Comparison of ENCODE assay signal across 9 cellular contexts in genomic region chr15:72797338-72797689, GRCh38.
DNase-seq lines count a peak whose midpoint lies in the region; ATAC-seq and TF ChIP-seq lines count a peak whose summit lies in the region.
"Had no signal": no experiment of that assay in that cellular context is flagged by ENCODE, and none has a peak within 500 bp of the region (broad histone marks: within the 10 kb centered on the region; RNA-seq: fewer than 3 reads in every experiment).

No MANE protein-coding gene starts in this region.

- peak overlapping the region; percentile 43; the same call in 1 of the 2 replicates for H3K9ac ChIP-seq in HUES48 (ENCODE audit: low read depth, low read length)

- peaks cover 9% of the 10 kb centered on the region for H3K4me1 ChIP-seq in ACC112 (ENCODE audit: control insufficient read depth, insufficient read depth, low read length, unreplicated experiment)
- no peaks in the 10 kb centered on the region for H3K4me1 ChIP-seq in HUES48 (ENCODE audit: control insufficient read depth, insufficient read depth, low read length)
- H3K4me1 ChIP-seq in muscle layer of duodenum (ENCODE audit: control insufficient read depth in 1 of 2, insufficient read depth in 2 of 2, low read length in 2 of 2): peaks cover 0 to 8% of the 10 kb centered on the region in 2 donors

- H3K27ac ChIP-seq in ACC112 (ENCODE audit: low read depth, low read length): no peak overlapping the region
- no peak overlapping the region for H3K27ac ChIP-seq in HUES48 (ENCODE audit: low read depth, low read length)
- peak overlapping the region in 1 of 2 donors; percentile 37 for H3K27ac ChIP-seq in coronary artery
- H3K27ac ChIP-seq in muscle layer of duodenum (ENCODE audit: low read length): no peak overlapping the region

- DNase-seq in coronary artery (ENCODE audit: low spot score) (no peak), NCI-H1105 (lab: John Stamatoyannopoulos, UW) (no peak), NOMO-1 treated with DMSO at 0.1 percent for 48 hours (lab: John Stamatoyannopoulos, UW; ENCODE audit: unreplicated experiment) (no peak)
- DNase-seq: NCI-H187 treated with DMSO at 0.1 percent for 48 hours had no signal

- peak overlapping the region; percentile 66 for H2AFZ ChIP-seq in ACC112 (ENCODE audit: low read length, unreplicated experiment)

- H3K4me3 ChIP-seq in ACC112 (ENCODE audit: low read depth, low read length) (peak overlapping the region; percentile 90), HUES48 (ENCODE audit: low read depth, low read length) (peak overlapping the region; percentile 75), coronary artery (peak overlapping the region; percentile 71), muscle layer of duodenum (ENCODE audit: low read depth in 1 of 2, low read length in 2 of 2) (peak overlapping the region; percentile 61 to 66)

- no peak for ATAC-seq in HG03108 (IDR thresholded peaks at IDR 0.05; ENCODE audit: unreplicated experiment)
- ATAC-seq in GM21528 (IDR thresholded peaks at IDR 0.05; ENCODE audit: low FRiP score, unreplicated experiment): no peak

- H3K27me3 ChIP-seq in ACC112 (ENCODE audit: insufficient read depth, low read length) (peaks cover 6% of the 10 kb centered on the region), HUES48 (ENCODE audit: control insufficient read depth, insufficient read depth, low read length) (peaks cover 12% of the 10 kb centered on the region), muscle layer of duodenum (ENCODE audit: low read depth, low read length) (no peaks in the 10 kb centered on the region)

- TF ChIP-seq CTCF in coronary artery (IDR thresholded peaks at IDR 0.05): no peak

- no peaks in the 10 kb centered on the region for H3K79me2 ChIP-seq in ACC112 (ENCODE audit: control insufficient read depth, insufficient read depth, low read length, unreplicated experiment)

- H3K9me3 ChIP-seq in HUES48 (ENCODE audit: control insufficient read depth, insufficient read depth, low read length) (no peaks in the 10 kb centered on the region), muscle layer of duodenum (ENCODE audit: control insufficient read depth in 1 of 2, low read length in 2 of 2) (no peaks in the 10 kb centered on the region)

- H3K36me3 ChIP-seq in ACC112 (ENCODE audit: insufficient read depth, low read length) (no peaks in the 10 kb centered on the region), HUES48 (ENCODE audit: control insufficient read depth, insufficient read depth, low read length) (no peaks in the 10 kb centered on the region), muscle layer of duodenum (ENCODE audit: control insufficient read depth in 1 of 2, insufficient read depth in 2 of 2, low read length in 2 of 2) (no peaks in the 10 kb centered on the region)
